Comparison of ENCODE assay signal across 16 cellular contexts in the genomic region with DNA sequence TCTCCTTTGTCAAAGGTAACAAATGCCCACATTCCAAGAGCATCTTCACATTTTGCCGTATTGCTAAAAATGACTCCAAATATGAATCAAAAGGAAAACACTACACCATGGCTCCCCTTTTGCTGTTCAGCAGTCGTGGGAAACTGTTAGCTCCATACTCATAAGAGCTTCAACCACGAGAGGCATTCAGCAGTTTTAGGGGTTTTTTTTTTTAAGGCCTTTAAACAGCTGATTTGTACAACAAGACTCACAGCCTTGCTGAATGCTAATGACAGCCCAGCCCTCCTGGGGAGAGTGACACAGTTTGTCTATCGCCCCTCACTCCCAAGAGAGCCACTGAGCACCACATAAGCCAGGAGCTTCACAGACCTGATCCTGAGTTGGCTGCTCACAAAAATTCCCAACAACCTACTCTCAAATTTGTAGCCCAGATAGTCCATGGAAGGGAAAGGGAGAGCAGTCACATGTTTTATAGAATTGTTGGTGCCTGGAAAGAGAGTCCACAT.
"Had no signal": no experiment of that assay in that cellular context is flagged by ENCODE, and none has a peak within 500 bp of the region (broad histone marks: within the 10 kb centered on the region; RNA-seq: fewer than 3 reads in every experiment).

No MANE protein-coding gene starts in this region.

- DNase-seq: activated CD4-positive, alpha-beta T cell treated with anti-CD3 and anti-CD28 coated beads, Interleukin-2, amount 10 ng/mL, durations not matched to agents 7 days and 5 days; activated CD4-positive, CD25-positive, alpha-beta regulatory T cell; activated naive CD4-positive, alpha-beta T cell treated with anti-CD3 and anti-CD28 coated beads for 36 hours; activated T-cell treated with anti-CD3 and anti-CD28 coated beads for 4 hours; foreskin keratinocyte; head of caudate nucleus; left lung; mesenchymal stem cell; right cardiac atrium; small intestine; T-helper 2 cell had no signal

- H3K4me1 Mint-ChIP-seq: activated CD4-positive, alpha-beta T cell treated with anti-CD3 and anti-CD28 coated beads, Interleukin-2, amount 10 ng/mL, durations not matched to agents 7 days and 5 days; activated T-helper 17 cell treated with anti-CD3 and anti-CD28 coated beads, Interleukin-2, amount 50 U/mL, for 72 hours had no signal

- H3K9me3 Mint-ChIP-seq: activated CD4-positive, alpha-beta T cell treated with anti-CD3 and anti-CD28 coated beads, Interleukin-2, amount 10 ng/mL, durations not matched to agents 7 days and 5 days; activated naive CD4-positive, alpha-beta T cell treated with anti-CD3 and anti-CD28 coated beads for 36 hours; activated T-helper 17 cell treated with anti-CD3 and anti-CD28 coated beads, Interleukin-2, amount 50 U/mL, for 72 hours; brain had no signal

- H3K9me3 ChIP-seq: left lung, neutrophil, tibial nerve had no signal

- H3K36me3 Mint-ChIP-seq: brain had no signal

- ATAC-seq: activated T-helper 17 cell treated with anti-CD3 and anti-CD28 coated beads, Interleukin-2, amount 50 U/mL, for 72 hours; foreskin keratinocyte; left lung; right cardiac atrium had no signal

- H3K27me3 ChIP-seq: foreskin keratinocyte, left lung, tibial nerve had no signal

- H3K27ac Mint-ChIP-seq: activated CD4-positive, alpha-beta T cell treated with anti-CD3 and anti-CD28 coated beads, Interleukin-2, amount 10 ng/mL, durations not matched to agents 7 days and 5 days; activated naive CD4-positive, alpha-beta T cell treated with anti-CD3 and anti-CD28 coated beads for 36 hours; activated T-helper 17 cell treated with anti-CD3 and anti-CD28 coated beads, Interleukin-2, amount 50 U/mL, for 72 hours had no signal

- H3K27ac ChIP-seq: foreskin keratinocyte, left lung, neutrophil had no signal

- H3K4me3 Mint-ChIP-seq: activated CD4-positive, alpha-beta T cell treated with anti-CD3 and anti-CD28 coated beads, Interleukin-2, amount 10 ng/mL, durations not matched to agents 7 days and 5 days; activated naive CD4-positive, alpha-beta T cell treated with anti-CD3 and anti-CD28 coated beads for 36 hours; activated T-helper 17 cell treated with anti-CD3 and anti-CD28 coated beads, Interleukin-2, amount 50 U/mL, for 72 hours had no signal

- H3K36me3 ChIP-seq: left lung, neutrophil, tibial nerve had no signal

- H3K4me3 ChIP-seq: left lung, tibial nerve had no signal

- FAIRE-seq: small intestine, TTC549 had no signal
